ENCODE assay signal across 1 cellular context in genomic region chr1:200363200-200363933, GRCh38.
TF ChIP-seq lines count a peak whose summit lies in the region.

No MANE protein-coding gene starts in this region.

TF ChIP-seq in H1, 55 proteins besides CTCF, POLR2A, EP300 and RAD21 (continued from another document):
- TF ChIP-seq BRCA1 (IDR thresholded peaks at IDR 0.05; ENCODE audit: low read depth, low read length), result no peak
- TF ChIP-seq EZH2 (IDR thresholded peaks at IDR 0.05; ENCODE audit: low read depth, low read length, severe bottlenecking), result no peak
- no peak for TF ChIP-seq JUND (IDR thresholded peaks at IDR 0.05; ENCODE audit: low read length)
- no peak for TF ChIP-seq SRF (IDR thresholded peaks at IDR 0.05; ENCODE audit: low read depth, low read length)
- no peak for TF ChIP-seq TAF1 (IDR thresholded peaks at IDR 0.05; ENCODE audit: low read depth, low read length)
- TF ChIP-seq MAFK (IDR thresholded peaks at IDR 0.05; ENCODE audit: low read depth, low read length), result no peak
